Comparison of ENCODE assay signal across 14 cellular contexts in genomic region chr12:26821212-26821701, GRCh38. TPM values are rescaled to one million over a fixed set of nuclear protein-coding genes. Genes with fewer than 3 reads are reported as not detected.
DNase-seq lines count a peak whose midpoint lies in the region; ATAC-seq, FAIRE-seq and TF ChIP-seq lines count a peak whose summit lies in the region.
"Had no signal": no experiment of that assay in that cellular context is flagged by ENCODE, and none has a peak within 500 bp of the region (broad histone marks: within the 10 kb centered on the region; RNA-seq: fewer than 3 reads in every experiment).

No MANE protein-coding gene starts in this region.

- WGBS in body of pancreas, 2 donors, result 38 to 49% methylated on average over 4 of the region's 4 CpGs
- 97% methylated on average over 4 of the region's 4 CpGs for WGBS in HepG2 (ENCODE audit: low lambda C conversion rate)
- 45 to 64% methylated on average over 2 to 4 of the region's 4 CpGs for WGBS in transverse colon (ENCODE audit: low coverage in 1 of 2), 2 donors

- TF ChIP-seq EP300 in HepG2 (IDR thresholded peaks at IDR 0.05; ENCODE audit: low read depth in 2 of 2, low read length in 2 of 2), result no peak
- no peak for TF ChIP-seq EP300 in HepG2 (CRISPR knock-in tag; IDR thresholded peaks at IDR 0.05; ENCODE audit: borderline replicate concordance)
- no peak for TF ChIP-seq EP300 in transverse colon (IDR thresholded peaks at IDR 0.05; ENCODE audit: low read depth)

- peak in 1 of 3 donors; percentile 26 for TF ChIP-seq POLR2A in body of pancreas (IDR thresholded peaks at IDR 0.05)
- no peak for TF ChIP-seq POLR2A in HepG2 (IDR thresholded peaks at IDR 0.05; ENCODE audit: insufficient read depth in 1 of 2, low read depth in 2 of 2, low read length in 2 of 2)
- TF ChIP-seq POLR2A in transverse colon (IDR thresholded peaks at IDR 0.05), result no peak

- no peak overlapping the region for H2AFZ ChIP-seq in HepG2 (ENCODE audit: low read length)

- POLR2A ChIA-PET in HepG2 (lab: Yijun Ruan, JAX), result interaction anchor here (6.2 kb wide), 1 partner anchor 11 kb away, joined by 28 read pairs; the partner anchor contains the start of gene ITPR2

- TF ChIP-seq RAD21 in HepG2 (CRISPR knock-in tag; IDR thresholded peaks at IDR 0.05), result no peak

- peak; percentile 47 to 84 for ATAC-seq in left cardiac atrium
- ATAC-seq in body of pancreas, result peak; percentile 77
- ATAC-seq in HepG2, result no peak
- ATAC-seq in GM18520 (IDR thresholded peaks at IDR 0.05; ENCODE audit: unreplicated experiment), result no peak
- ATAC-seq: activated T-cell treated with anti-CD3 and anti-CD28 coated beads, Interleukin-2, amount 50 U/mL, for 72 hours had no signal

- peaks cover 98% of the 10 kb centered on the region for H3K79me2 ChIP-seq in HepG2 (ENCODE audit: insufficient read depth, low read length)

- no peak overlapping the region for H3K9ac ChIP-seq in HepG2 (ENCODE audit: insufficient read depth, low read depth, low read length)

- DNase-seq in left cardiac atrium (no peak), cardiac septum (ENCODE audit: low spot score) (no peak), body of pancreas (peak in 3 of 4 donors; percentile 20 to 24 (median 23)), HepG2 (ENCODE audit: low spot score) (no peak), transverse colon (no peak), H7 (no peak)
- no peak for DNase-seq in activated effector memory CD4-positive, alpha-beta T cell treated with Interleukin-2 at 50 U/mL for 16 hours
- DNase-seq: activated CD4-positive, alpha-beta T cell treated with anti-CD3 and anti-CD28 coated beads for 48 hours; activated T-cell treated with anti-CD3 and anti-CD28 coated beads, Interleukin-2, amount 50 U/mL, for 72 hours; KBM-7; NCI-H1930; stimulated activated CD8-positive, alpha-beta memory T cell treated with anti-CD3 and anti-CD28 coated beads, Interleukin-4, amount 100 ng/mL, for 48 hours had no signal

- H3K27ac ChIP-seq in body of pancreas (peak overlapping the region in 3 of 4 donors; percentile 49 to 64 (median 49)), HepG2 (ENCODE audit: extremely low read length, insufficient read depth, low read length) (no peak overlapping the region), transverse colon (peak overlapping the region; percentile 17 to 50 (median 42))

- FAIRE-seq in HepG2 (lab: Jason Lieb, UNC), result no peak
- FAIRE-seq: urothelium cell line had no signal

- H3K4me2 ChIP-seq in HepG2 (ENCODE audit: low read depth, low read length), result no peak overlapping the region

- H3K27me3 ChIP-seq in body of pancreas (no peaks in the 10 kb centered on the region), HepG2 (ENCODE audit: control insufficient read depth in 1 of 2, insufficient read depth in 2 of 2, low read length in 2 of 2) (no peaks in the 10 kb centered on the region), transverse colon (no peaks in the 10 kb centered on the region), H7 (ENCODE audit: control insufficient read depth, insufficient read depth, low read length) (no peaks in the 10 kb centered on the region)

- no TSS peak for BruUV-seq in HepG2 (replicated peaks; lab: Mats Ljungman, UMichigan)

- in situ Hi-C loops in HepG2 (cut with HindIII; ENCODE audit: extremely low pct_ligation_motif_present, low pct_unique_long_range_greater_than_20kb), result no loop called here
- in situ Hi-C loops in transverse colon (cut with MboI; ENCODE audit: low pct_ligation_motif_present in 1 of 4, low pct_unique_long_range_greater_than_20kb in 1 of 4, low sequenced_read_pairs in 3 of 4), result no loop called here

- H3K4me3 ChIP-seq in body of pancreas (no peak overlapping the region), HepG2 (replicated peaks in 1 of 3; ENCODE audit: insufficient read depth in 1 of 3, low read depth in 2 of 3, low read length in 3 of 3) (no peak overlapping the region), transverse colon (no peak overlapping the region), H7 (ENCODE audit: insufficient read depth, low read depth, low read length) (no peak overlapping the region)

- CTCF ChIA-PET in HepG2 (lab: Yijun Ruan, JAX; ENCODE audit: low intra/inter-chr PET ratio, low total read pairs), result no interaction called here

- H3K9me3 ChIP-seq in body of pancreas (no peaks in the 10 kb centered on the region), HepG2 (ENCODE audit: low read length) (no peaks in the 10 kb centered on the region), transverse colon (no peaks in the 10 kb centered on the region)

- H3K4me1 ChIP-seq in body of pancreas (peaks cover 46% of the 10 kb centered on the region), HepG2 (ENCODE audit: insufficient read depth, low read length) (peaks cover 97% of the 10 kb centered on the region), transverse colon (peaks cover 0 to 6% (median 1%) of the 10 kb centered on the region in 4 donors)

- peaks cover 65% of the 10 kb centered on the region for H4K20me1 ChIP-seq in HepG2 (ENCODE audit: insufficient read depth, low read length)

- H3K36me3 ChIP-seq in body of pancreas (replicated peaks in 1 of 2; ENCODE audit: insufficient read depth in 1 of 2, low read depth in 2 of 2) (no peaks in the 10 kb centered on the region), HepG2 (replicated peaks in 1 of 2; ENCODE audit: control insufficient read depth in 1 of 2, insufficient read depth in 2 of 2, low read length in 2 of 2) (peaks cover 2 to 46% of the 10 kb centered on the region in 2 experiments; a peak in 3 of 5 replicates), transverse colon (no peaks in the 10 kb centered on the region), H7 (replicated peaks; ENCODE audit: control insufficient read depth, insufficient read depth, low read length) (no peaks in the 10 kb centered on the region)

- intact Hi-C loops in left cardiac atrium (cut with DNase I) (no loop called here), cardiac septum (cut with DNase I) (no loop called here), body of pancreas (cut with DNase I) (no loop called here), HepG2 (cut with micrococcal nuclease; ENCODE audit: unreplicated experiment) (loop anchor here (1.0 kb wide), 1 partner anchor 8 kb away; no protein-coding TSS in a partner anchor), transverse colon (cut with DNase I; ENCODE audit: low total_unique reads) (no loop called here)

- TF ChIP-seq CTCF in body of pancreas (IDR thresholded peaks at IDR 0.05) (no peak), HepG2 (CRISPR knock-in tag; IDR thresholded peaks at IDR 0.05) (no peak), transverse colon (IDR thresholded peaks at IDR 0.05) (no peak)

TF ChIP-seq in HepG2, 621 proteins besides CTCF, POLR2A, EP300 and RAD21:
- TF ChIP-seq RBM22 (optimal IDR thresholded peaks at IDR 0.05; ENCODE audit: low read length) (peak; percentile 17), ZBTB7B (CRISPR knock-in tag; IDR thresholded peaks at IDR 0.05) (no peak)

RNA-seq across cellular contexts. Expression of gene ITPR2, which starts 11.7 kb away (rescaled TPM):
- total RNA-seq in left cardiac atrium (10 to 100 TPM; 25.4 to 26.7 TPM), cardiac septum (20.9 TPM), body of pancreas (10 to 100 TPM; 37.4 to 92.9 TPM), HepG2 (2016; rRNA removed; fragmentation: Illumina TruSeq; extraction: Trizol) (77.6 and 81.9 TPM in 2 replicates), transverse colon (10 to 100 TPM; 29.8 to 60.5 (median 41.2) TPM)
- total RNA-seq in HepG2 (2016; cell fraction: cytosol; rRNA removed; fragmentation: Illumina TruSeq; extraction: Trizol; ENCODE audit: low read depth), result 59.0 and 66.4 TPM in 2 replicates
- 71.0 and 73.8 TPM in 2 replicates for total RNA-seq in HepG2 (2016; cell fraction: insoluble cytoplasmic fraction; rRNA removed; fragmentation: Illumina TruSeq; extraction: Trizol)
- total RNA-seq in HepG2 (2016; cell fraction: membrane; rRNA removed; fragmentation: Illumina TruSeq; extraction: Trizol), result 62.7 and 81.8 TPM in 2 replicates
- 194 and 200 TPM in 2 replicates for total RNA-seq in HepG2 (2016; cell fraction: nucleus; rRNA removed; fragmentation: Illumina TruSeq; extraction: Trizol)
- 24.6 and 31.9 TPM in 2 replicates for polyA plus RNA-seq in HepG2 (2011; rRNA removed)
- polyA plus RNA-seq in HepG2 (2011; cell fraction: cytosol; rRNA removed), result 13.5 and 20.5 TPM in 2 replicates
- polyA plus RNA-seq in HepG2 (2011; cell fraction: nucleus; rRNA removed), result 39.1 and 45.5 TPM in 2 replicates
- 36.3 and 47.9 TPM in 2 replicates for polyA plus RNA-seq in HepG2 (2012)
- 1.3 TPM in 2 replicates for polyA plus RNA-seq in HepG2 (2016; cell fraction: cytosol; fragmentation: Illumina TruSeq; extraction: Trizol; ENCODE audit: low read depth)
- polyA plus RNA-seq in HepG2 (2016; cell fraction: insoluble cytoplasmic fraction; fragmentation: Illumina TruSeq; extraction: Trizol; ENCODE audit: low read depth), result 25.7 and 26.0 TPM in 2 replicates
- polyA plus RNA-seq in HepG2 (2016; cell fraction: membrane; fragmentation: Illumina TruSeq; extraction: Trizol; ENCODE audit: low read depth), result 2.3 and 2.9 TPM in 2 replicates
- 31.0 and 34.9 TPM in 2 replicates for polyA plus RNA-seq in HepG2 (2016; cell fraction: nucleus; fragmentation: Illumina TruSeq; extraction: Trizol; ENCODE audit: insufficient read depth, low read depth)
- polyA minus RNA-seq in HepG2 (2011; rRNA and poly(A)+ RNA removed; ENCODE audit: low replicate concordance), result 18.0 and 90.0 TPM in 2 replicates
- polyA minus RNA-seq in HepG2 (2011; cell fraction: cytosol; rRNA and poly(A)+ RNA removed), result 91.7 and 111 TPM in 2 replicates
- 640 and 673 TPM in 2 replicates for polyA minus RNA-seq in HepG2 (2011; cell fraction: nucleus; rRNA and poly(A)+ RNA removed)
- total RNA-seq in H7 (2014; rRNA removed; shearing (Covaris generic)), result 9.4 and 11.4 TPM in 2 replicates

Comparison
In these comparisons a context has a peak if more than half of its experiments do, and no peak if none do; other contexts are left out.
1. ATAC-seq: peak in left cardiac atrium (2 of 2) and body of pancreas (single experiment); none in HepG2 (single experiment) and GM18520 (single experiment).
2. DNase-seq: peak in body of pancreas (3 of 4); none in left cardiac atrium (single experiment), cardiac septum (single experiment), HepG2 (single experiment), transverse colon (single experiment), H7 (single experiment) and activated effector memory CD4-positive, alpha-beta T cell treated with Interleukin-2 at 50 U/mL for 16 hours (single experiment).